In the genomic region with DNA sequence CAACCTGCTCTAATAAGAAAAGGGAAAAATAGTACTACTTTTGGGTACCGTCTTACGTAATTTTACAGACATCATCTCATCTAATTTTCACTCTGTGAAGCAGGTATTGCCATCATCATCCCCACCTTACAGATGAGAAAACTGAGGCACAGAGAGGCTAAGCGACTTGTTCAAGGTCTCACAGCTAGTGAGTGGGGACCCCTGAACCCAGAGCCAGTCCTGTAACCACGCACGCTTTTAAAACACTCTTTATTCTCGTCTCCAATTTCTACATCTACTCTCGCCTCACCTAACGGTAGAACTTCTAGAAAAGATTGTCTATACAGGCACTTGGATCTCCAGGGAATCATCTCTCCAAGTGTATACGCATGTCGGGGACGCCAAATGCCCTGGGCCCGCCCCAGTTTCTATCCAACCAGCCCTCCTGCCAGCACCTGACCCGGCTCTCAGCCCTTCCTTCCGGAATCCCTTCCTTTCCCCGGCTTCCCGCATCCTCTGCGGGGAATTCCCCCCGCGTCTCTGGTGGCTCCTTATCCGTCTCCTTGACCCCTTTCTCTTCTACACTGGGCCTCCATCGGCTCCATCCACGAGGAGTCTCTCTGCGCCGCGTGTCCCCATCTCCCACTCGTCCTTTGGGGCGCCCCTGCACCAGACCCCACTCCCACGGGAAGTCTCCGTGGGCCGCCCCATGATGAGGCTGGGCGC, we compare ENCODE assay signal across 1 cellular context.
TF ChIP-seq lines count a peak whose summit lies in the region.

No MANE protein-coding gene starts in this region.

TF ChIP-seq in HepG2, 621 proteins besides CTCF, POLR2A, EP300 and RAD21 (continued from another document and continues in another):
- TF ChIP-seq ZBTB40 (IDR thresholded peaks at IDR 0.05) (no peak), ZBTB40 (CRISPR knock-in tag; IDR thresholded peaks at IDR 0.05) (peak; percentile 8), ZNF34 (CRISPR knock-in tag; IDR thresholded peaks at IDR 0.05; ENCODE audit: borderline replicate concordance) (no peak), SMC3 (IDR thresholded peaks at IDR 0.05; ENCODE audit: low read length) (no peak), MXD4 (CRISPR knock-in tag; IDR thresholded peaks at IDR 0.05) (no peak), ATF7-NPFF (CRISPR knock-in tag; IDR thresholded peaks at IDR 0.05; ENCODE audit: low read depth) (no peak), HHEX (CRISPR knock-in tag; IDR thresholded peaks at IDR 0.05) (no peak), SUZ12 (IDR thresholded peaks at IDR 0.05; ENCODE audit: low read depth, low read length) (no peak), PLRG1 (conservative IDR thresholded peaks at IDR 0.05) (no peak), KAT8 (CRISPR knock-in tag; IDR thresholded peaks at IDR 0.05) (no peak), SPEN (CRISPR knock-in tag; IDR thresholded peaks at IDR 0.05; ENCODE audit: low read depth) (no peak), FOSL1 (CRISPR knock-in tag; IDR thresholded peaks at IDR 0.05; ENCODE audit: borderline replicate concordance) (no peak), KIAA2018 (CRISPR knock-in tag; IDR thresholded peaks at IDR 0.05; ENCODE audit: borderline replicate concordance) (no peak), MYPOP (CRISPR knock-in tag; IDR thresholded peaks at IDR 0.05) (no peak), PTBP1 (IDR thresholded peaks at IDR 0.05; ENCODE audit: low read depth, low read length, poor library complexity, severe bottlenecking) (no peak), ZFP36L2 (CRISPR knock-in tag; IDR thresholded peaks at IDR 0.05) (no peak), ZNF280D (CRISPR knock-in tag; IDR thresholded peaks at IDR 0.05) (no peak), RNF219 (CRISPR knock-in tag; IDR thresholded peaks at IDR 0.05) (no peak), ZNF589 (CRISPR knock-in tag; conservative IDR thresholded peaks at IDR 0.05) (no peak), RELA (CRISPR knock-in tag; IDR thresholded peaks at IDR 0.05) (peak; percentile 14; the same call in 1 of the 2 replicates), ZNF282 (IDR thresholded peaks at IDR 0.05; ENCODE audit: partially characterized antibody) (no peak)
- TF ChIP-seq, protein P1, sequence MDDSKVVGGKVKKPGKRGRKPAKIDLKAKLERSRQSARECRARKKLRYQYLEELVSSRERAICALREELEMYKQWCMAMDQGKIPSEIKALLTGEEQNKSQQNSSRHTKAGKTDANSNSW (CRISPR knock-in tag; IDR thresholded peaks at IDR 0.05; ENCODE audit: borderline replicate concordance), result no peak
- TF ChIP-seq, protein P2, sequence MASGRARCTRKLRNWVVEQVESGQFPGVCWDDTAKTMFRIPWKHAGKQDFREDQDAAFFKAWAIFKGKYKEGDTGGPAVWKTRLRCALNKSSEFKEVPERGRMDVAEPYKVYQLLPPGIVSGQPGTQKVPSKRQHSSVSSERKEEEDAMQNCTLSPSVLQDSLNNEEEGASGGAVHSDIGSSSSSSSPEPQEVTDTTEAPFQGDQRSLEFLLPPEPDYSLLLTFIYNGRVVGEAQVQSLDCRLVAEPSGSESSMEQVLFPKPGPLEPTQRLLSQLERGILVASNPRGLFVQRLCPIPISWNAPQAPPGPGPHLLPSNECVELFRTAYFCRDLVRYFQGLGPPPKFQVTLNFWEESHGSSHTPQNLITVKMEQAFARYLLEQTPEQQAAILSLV (CRISPR knock-in tag; IDR thresholded peaks at IDR 0.05; ENCODE audit: borderline replicate concordance), result no peak
